Comparison of ENCODE assay signal across 8 cellular contexts in the genomic region with DNA sequence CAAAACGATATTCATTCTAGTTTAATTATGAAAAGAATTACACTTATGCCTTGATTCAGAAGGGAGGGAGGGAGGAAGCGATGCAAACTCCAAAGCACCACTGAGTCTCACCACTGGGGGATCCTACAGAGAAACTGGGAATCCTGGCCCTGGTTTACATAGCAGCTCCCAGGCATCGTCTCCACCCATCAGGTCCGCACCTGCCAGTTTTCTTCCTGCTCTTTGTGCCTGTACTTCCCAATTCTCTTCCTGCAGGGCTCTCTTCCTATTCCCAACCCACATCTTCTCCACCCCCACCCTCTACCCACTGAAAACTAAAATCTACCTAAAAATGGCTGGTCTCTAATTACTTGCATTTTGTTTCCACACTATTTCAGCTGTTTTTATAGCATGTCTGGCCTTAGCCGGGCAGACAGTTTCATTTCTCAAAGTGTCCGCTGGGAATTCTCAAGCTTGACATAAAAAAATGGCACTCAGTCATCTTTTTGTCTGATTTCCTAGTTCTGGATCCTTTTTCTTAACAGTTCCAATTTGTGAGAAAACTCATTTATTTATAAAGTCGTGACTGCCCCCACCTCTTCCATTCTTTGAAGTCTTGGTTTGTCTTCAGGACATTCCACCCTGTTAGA. TPM values are rescaled to one million over a fixed set of nuclear protein-coding genes. Genes with fewer than 3 reads are reported as not detected.
DNase-seq lines count a peak whose midpoint lies in the region; ATAC-seq and TF ChIP-seq lines count a peak whose summit lies in the region.

No MANE protein-coding gene starts in this region.

- H3K27me3 ChIP-seq in PC-9 (ENCODE audit: insufficient read depth, low read depth), result no peaks in the 10 kb centered on the region

- intact Hi-C loops in PC-9 (cut with micrococcal nuclease; ENCODE audit: unreplicated experiment), result loop anchor here (10.0 kb wide), 1 partner anchor 448 kb away; no protein-coding TSS in a partner anchor

- H3K36me3 ChIP-seq in PC-9 (ENCODE audit: low read depth), result peaks cover 8% of the 10 kb centered on the region; the same call in 1 of the 2 replicates

- DNase-seq in activated effector memory CD4-positive, alpha-beta T cell treated with anti-CD3 and anti-CD28 coated beads, Interleukin-2, amount 50 U/mL, for 16 hours, result peak; percentile 61
- no peak for DNase-seq in activated effector memory CD4-positive, alpha-beta T cell treated with Interleukin-2 at 50 U/mL for 16 hours
- DNase-seq in PC-9 (peak in 1 of 2 experiments; percentile 37), epithelial cell of proximal tubule (ENCODE audit: low read depth) (no peak), skeletal muscle cell (ENCODE audit: low read depth) (no peak), KG1 (lab: John Stamatoyannopoulos, UW) (no peak)

- no peak for ATAC-seq in HG03565 (IDR thresholded peaks at IDR 0.05; ENCODE audit: unreplicated experiment)
- no peak for ATAC-seq in GM19023 (IDR thresholded peaks at IDR 0.05; ENCODE audit: unreplicated experiment)

- CTCF ChIA-PET in PC-9 (lab: Charles Lee), result interaction anchor here (0.7 to 1.8 kb wide), 2 partner anchors 31 kb away, joined by 6 to 17 read pairs; no protein-coding TSS in a partner anchor

- peak overlapping the region; percentile 98 for H3K4me2 ChIP-seq in PC-9

- no TSS peak for BruUV-seq in PC-9 (replicated peaks; lab: Mats Ljungman, UMichigan)

- H4K20me1 ChIP-seq in PC-9 (ENCODE audit: insufficient read depth), result no peaks in the 10 kb centered on the region

- H3K79me2 ChIP-seq in PC-9 (ENCODE audit: low read depth), result peaks cover 51% of the 10 kb centered on the region

- no peak overlapping the region for H2AFZ ChIP-seq in PC-9

- TF ChIP-seq CTCF in PC-9 (conservative IDR thresholded peaks at IDR 0.05) (0 out of 2 replicates have a peak, but pooled peaks have one; percentile 26), epithelial cell of proximal tubule (conservative IDR thresholded peaks at IDR 0.05; ENCODE audit: low read depth, low read length) (peak; percentile 26)

- H3K9me2 ChIP-seq in PC-9 (ENCODE audit: insufficient read depth), result no peaks in the 10 kb centered on the region

- peaks cover 27% of the 10 kb centered on the region for H3F3A ChIP-seq in PC-9 (ENCODE audit: insufficient read depth, low read depth)

- H3K27ac ChIP-seq in PC-9, result peak overlapping the region; percentile 81

- no peaks in the 10 kb centered on the region for H3K9me3 ChIP-seq in PC-9 (ENCODE audit: insufficient read depth, low read depth)

- H3K4me1 ChIP-seq in PC-9 (replicated peaks; ENCODE audit: insufficient read depth), result peaks cover 67% of the 10 kb centered on the region

- H3K4me3 ChIP-seq in PC-9 (peak overlapping the region; percentile 75), epithelial cell of proximal tubule (ENCODE audit: low read depth, low read length) (peak overlapping the region; percentile 84), skeletal muscle cell (ENCODE audit: low read depth, low read length) (peak overlapping the region; percentile 87)

- POLR2A ChIA-PET in PC-9 (lab: Charles Lee; ENCODE audit: unreplicated experiment), result interaction anchor here (0.5 kb wide), 1 partner anchor 1948 kb away, joined by 3 read pairs; no protein-coding TSS in a partner anchor

RNA-seq across cellular contexts. Expression of gene TNIP1, which starts 1.6 kb away (rescaled TPM):
- total RNA-seq in PC-9 (2021) (122 and 124 TPM in 2 replicates), epithelial cell of proximal tubule (241 and 255 TPM in 2 replicates)
